In genomic region chr19:36605101-36605838, GRCh38 we compare ENCODE assay signal across 1 cellular context.
TF ChIP-seq lines count a peak whose summit lies in the region.

TSS of gene ZNF382 (plus strand) at chr19:36605313. CDS start at chr19:36609915, 4,602 bp downstream.

TF ChIP-seq in HEK293, 187 proteins besides CTCF, POLR2A, EP300 and RAD21 (continued from another document and continues in another):
- TF ChIP-seq ZNF777 (tag by site-specific recombination; IDR thresholded peaks at IDR 0.05; ENCODE audit: borderline replicate concordance) (peak; percentile 95; the same call in 1 of the 2 replicates), ZNF184 (tag by site-specific recombination; IDR thresholded peaks at IDR 0.05) (peak; percentile 9; the same call in 1 of the 2 replicates), ZBTB8A (tag by site-specific recombination; IDR thresholded peaks at IDR 0.05) (peak; percentile 63), TCF7L2 (IDR thresholded peaks at IDR 0.05; ENCODE audit: borderline replicate concordance, low read depth, low read length) (no peak), ZBTB49 (tag by site-specific recombination; IDR thresholded peaks at IDR 0.05; ENCODE audit: low read depth) (no peak), ZNF629 (tag by site-specific recombination; IDR thresholded peaks at IDR 0.05) (no peak), PATZ1 (tag by site-specific recombination; IDR thresholded peaks at IDR 0.05) (peak; percentile 92; the same call in 1 of the 2 replicates), MYNN (tag by site-specific recombination; IDR thresholded peaks at IDR 0.05; ENCODE audit: borderline replicate concordance) (no peak), ZNF555 (tag by site-specific recombination; conservative IDR thresholded peaks at IDR 0.05) (no peak), ZBTB17 (tag by site-specific recombination; IDR thresholded peaks at IDR 0.05) (0 out of 2 replicates have a peak, but pooled peaks have one; percentile 25), ZNF335 (tag by site-specific recombination; conservative IDR thresholded peaks at IDR 0.05) (peak; percentile 99), ZNF324 (tag by site-specific recombination; IDR thresholded peaks at IDR 0.05) (0 out of 2 replicates have a peak, but pooled peaks have one; percentile 2), ZNF670 (tag by site-specific recombination; IDR thresholded peaks at IDR 0.05; ENCODE audit: low read depth) (peak; percentile 71), ZNF558 (tag by site-specific recombination; IDR thresholded peaks at IDR 0.05) (peak; percentile 11; the same call in 1 of the 2 replicates), ZNF423 (tag by site-specific recombination; IDR thresholded peaks at IDR 0.05) (no peak), ZNF639 (tag by site-specific recombination; IDR thresholded peaks at IDR 0.05) (peak; percentile 84; the same call in 1 of the 2 replicates), HOXC10 (CRISPR knock-in tag; IDR thresholded peaks at IDR 0.05) (no peak), KLF10 (tag by site-specific recombination; IDR thresholded peaks at IDR 0.05) (no peak), ZBTB26 (tag by site-specific recombination; optimal IDR thresholded peaks at IDR 0.05) (peak; percentile 99), ZNF843 (tag by site-specific recombination; IDR thresholded peaks at IDR 0.05) (peak; percentile 11; the same call in 1 of the 2 replicates), ZXDB (tag by site-specific recombination; IDR thresholded peaks at IDR 0.05) (peak; percentile 80), SCRT1 (tag by site-specific recombination; IDR thresholded peaks at IDR 0.05; ENCODE audit: borderline replicate concordance) (no peak), ZNF701 (tag by site-specific recombination; IDR thresholded peaks at IDR 0.05) (0 out of 2 replicates have a peak, but pooled peaks have one; percentile 83), ZNF600 (tag by site-specific recombination; IDR thresholded peaks at IDR 0.05) (peak; percentile 6), MZF1 (tag by site-specific recombination; IDR thresholded peaks at IDR 0.05; ENCODE audit: borderline replicate concordance) (peak; percentile 88), ZNF391 (tag by site-specific recombination; IDR thresholded peaks at IDR 0.05; ENCODE audit: borderline replicate concordance, low read depth) (0 out of 2 replicates have a peak, but pooled peaks have one; percentile 14), BCL11B (tag by site-specific recombination; IDR thresholded peaks at IDR 0.05; ENCODE audit: low read depth) (peak; percentile 45; the same call in 1 of the 2 replicates), GLIS2 (tag by site-specific recombination; IDR thresholded peaks at IDR 0.05) (peak; percentile 81), SCRT2 (tag by site-specific recombination; IDR thresholded peaks at IDR 0.05) (peak; percentile 93), ZNF449 (tag by site-specific recombination; IDR thresholded peaks at IDR 0.05) (peak; percentile 99)
- TF ChIP-seq, protein P1, sequence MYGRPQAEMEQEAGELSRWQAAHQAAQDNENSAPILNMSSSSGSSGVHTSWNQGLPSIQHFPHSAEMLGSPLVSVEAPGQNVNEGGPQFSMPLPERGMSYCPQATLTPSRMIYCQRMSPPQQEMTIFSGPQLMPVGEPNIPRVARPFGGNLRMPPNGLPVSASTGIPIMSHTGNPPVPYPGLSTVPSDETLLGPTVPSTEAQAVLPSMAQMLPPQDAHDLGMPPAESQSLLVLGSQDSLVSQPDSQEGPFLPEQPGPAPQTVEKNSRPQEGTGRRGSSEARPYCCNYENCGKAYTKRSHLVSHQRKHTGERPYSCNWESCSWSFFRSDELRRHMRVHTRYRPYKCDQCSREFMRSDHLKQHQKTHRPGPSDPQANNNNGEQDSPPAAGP (tag by site-specific recombination; IDR thresholded peaks at IDR 0.05) = peak; percentile 46
- TF ChIP-seq, protein P2, sequence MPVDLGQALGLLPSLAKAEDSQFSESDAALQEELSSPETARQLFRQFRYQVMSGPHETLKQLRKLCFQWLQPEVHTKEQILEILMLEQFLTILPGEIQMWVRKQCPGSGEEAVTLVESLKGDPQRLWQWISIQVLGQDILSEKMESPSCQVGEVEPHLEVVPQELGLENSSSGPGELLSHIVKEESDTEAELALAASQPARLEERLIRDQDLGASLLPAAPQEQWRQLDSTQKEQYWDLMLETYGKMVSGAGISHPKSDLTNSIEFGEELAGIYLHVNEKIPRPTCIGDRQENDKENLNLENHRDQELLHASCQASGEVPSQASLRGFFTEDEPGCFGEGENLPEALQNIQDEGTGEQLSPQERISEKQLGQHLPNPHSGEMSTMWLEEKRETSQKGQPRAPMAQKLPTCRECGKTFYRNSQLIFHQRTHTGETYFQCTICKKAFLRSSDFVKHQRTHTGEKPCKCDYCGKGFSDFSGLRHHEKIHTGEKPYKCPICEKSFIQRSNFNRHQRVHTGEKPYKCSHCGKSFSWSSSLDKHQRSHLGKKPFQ (tag by site-specific recombination; IDR thresholded peaks at IDR 0.05) = peak; percentile 81; the same call in 1 of the 2 replicates
- TF ChIP-seq, protein P3, sequence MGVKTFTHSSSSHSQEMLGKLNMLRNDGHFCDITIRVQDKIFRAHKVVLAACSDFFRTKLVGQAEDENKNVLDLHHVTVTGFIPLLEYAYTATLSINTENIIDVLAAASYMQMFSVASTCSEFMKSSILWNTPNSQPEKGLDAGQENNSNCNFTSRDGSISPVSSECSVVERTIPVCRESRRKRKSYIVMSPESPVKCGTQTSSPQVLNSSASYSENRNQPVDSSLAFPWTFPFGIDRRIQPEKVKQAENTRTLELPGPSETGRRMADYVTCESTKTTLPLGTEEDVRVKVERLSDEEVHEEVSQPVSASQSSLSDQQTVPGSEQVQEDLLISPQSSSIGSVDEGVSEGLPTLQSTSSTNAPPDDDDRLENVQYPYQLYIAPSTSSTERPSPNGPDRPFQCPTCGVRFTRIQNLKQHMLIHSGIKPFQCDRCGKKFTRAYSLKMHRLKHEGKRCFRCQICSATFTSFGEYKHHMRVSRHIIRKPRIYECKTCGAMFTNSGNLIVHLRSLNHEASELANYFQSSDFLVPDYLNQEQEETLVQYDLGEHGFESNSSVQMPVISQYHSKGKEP (tag by site-specific recombination; IDR thresholded peaks at IDR 0.05) = peak; percentile 57
- TF ChIP-seq, protein P4, sequence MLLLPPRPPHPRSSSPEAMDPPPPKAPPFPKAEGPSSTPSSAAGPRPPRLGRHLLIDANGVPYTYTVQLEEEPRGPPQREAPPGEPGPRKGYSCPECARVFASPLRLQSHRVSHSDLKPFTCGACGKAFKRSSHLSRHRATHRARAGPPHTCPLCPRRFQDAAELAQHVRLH (tag by site-specific recombination; IDR thresholded peaks at IDR 0.05) = peak; percentile 8; the same call in 1 of the 2 replicates
- TF ChIP-seq, protein P5, sequence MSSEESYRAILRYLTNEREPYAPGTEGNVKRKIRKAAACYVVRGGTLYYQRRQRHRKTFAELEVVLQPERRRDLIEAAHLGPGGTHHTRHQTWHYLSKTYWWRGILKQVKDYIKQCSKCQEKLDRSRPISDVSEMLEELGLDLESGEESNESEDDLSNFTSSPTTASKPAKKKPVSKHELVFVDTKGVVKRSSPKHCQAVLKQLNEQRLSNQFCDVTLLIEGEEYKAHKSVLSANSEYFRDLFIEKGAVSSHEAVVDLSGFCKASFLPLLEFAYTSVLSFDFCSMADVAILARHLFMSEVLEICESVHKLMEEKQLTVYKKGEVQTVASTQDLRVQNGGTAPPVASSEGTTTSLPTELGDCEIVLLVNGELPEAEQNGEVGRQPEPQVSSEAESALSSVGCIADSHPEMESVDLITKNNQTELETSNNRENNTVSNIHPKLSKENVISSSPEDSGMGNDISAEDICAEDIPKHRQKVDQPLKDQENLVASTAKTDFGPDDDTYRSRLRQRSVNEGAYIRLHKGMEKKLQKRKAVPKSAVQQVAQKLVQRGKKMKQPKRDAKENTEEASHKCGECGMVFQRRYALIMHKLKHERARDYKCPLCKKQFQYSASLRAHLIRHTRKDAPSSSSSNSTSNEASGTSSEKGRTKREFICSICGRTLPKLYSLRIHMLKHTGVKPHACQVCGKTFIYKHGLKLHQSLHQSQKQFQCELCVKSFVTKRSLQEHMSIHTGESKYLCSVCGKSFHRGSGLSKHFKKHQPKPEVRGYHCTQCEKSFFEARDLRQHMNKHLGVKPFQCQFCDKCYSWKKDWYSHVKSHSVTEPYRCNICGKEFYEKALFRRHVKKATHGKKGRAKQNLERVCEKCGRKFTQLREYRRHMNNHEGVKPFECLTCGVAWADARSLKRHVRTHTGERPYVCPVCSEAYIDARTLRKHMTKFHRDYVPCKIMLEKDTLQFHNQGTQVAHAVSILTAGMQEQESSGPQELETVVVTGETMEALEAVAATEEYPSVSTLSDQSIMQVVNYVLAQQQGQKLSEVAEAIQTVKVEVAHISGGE (tag by site-specific recombination; conservative IDR thresholded peaks at IDR 0.05; ENCODE audit: low read depth) = peak; percentile 93
- TF ChIP-seq, protein P6, sequence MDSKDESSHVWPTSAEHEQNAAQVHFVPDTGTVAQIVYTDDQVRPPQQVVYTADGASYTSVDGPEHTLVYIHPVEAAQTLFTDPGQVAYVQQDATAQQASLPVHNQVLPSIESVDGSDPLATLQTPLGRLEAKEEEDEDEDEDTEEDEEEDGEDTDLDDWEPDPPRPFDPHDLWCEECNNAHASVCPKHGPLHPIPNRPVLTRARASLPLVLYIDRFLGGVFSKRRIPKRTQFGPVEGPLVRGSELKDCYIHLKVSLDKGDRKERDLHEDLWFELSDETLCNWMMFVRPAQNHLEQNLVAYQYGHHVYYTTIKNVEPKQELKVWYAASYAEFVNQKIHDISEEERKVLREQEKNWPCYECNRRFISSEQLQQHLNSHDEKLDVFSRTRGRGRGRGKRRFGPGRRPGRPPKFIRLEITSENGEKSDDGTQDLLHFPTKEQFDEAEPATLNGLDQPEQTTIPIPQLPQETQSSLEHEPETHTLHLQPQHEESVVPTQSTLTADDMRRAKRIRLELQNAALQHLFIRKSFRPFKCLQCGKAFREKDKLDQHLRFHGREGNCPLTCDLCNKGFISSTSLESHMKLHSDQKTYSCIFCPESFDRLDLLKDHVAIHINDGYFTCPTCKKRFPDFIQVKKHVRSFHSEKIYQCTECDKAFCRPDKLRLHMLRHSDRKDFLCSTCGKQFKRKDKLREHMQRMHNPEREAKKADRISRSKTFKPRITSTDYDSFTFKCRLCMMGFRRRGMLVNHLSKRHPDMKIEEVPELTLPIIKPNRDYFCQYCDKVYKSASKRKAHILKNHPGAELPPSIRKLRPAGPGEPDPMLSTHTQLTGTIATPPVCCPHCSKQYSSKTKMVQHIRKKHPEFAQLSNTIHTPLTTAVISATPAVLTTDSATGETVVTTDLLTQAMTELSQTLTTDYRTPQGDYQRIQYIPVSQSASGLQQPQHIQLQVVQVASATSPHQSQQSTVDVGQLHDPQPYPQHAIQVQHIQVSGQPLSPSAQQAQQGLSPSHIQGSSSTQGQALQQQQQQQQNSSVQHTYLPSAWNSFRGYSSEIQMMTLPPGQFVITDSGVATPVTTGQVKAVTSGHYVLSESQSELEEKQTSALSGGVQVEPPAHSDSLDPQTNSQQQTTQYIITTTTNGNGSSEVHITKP (tag by site-specific recombination; IDR thresholded peaks at IDR 0.05) = peak; percentile 41; the same call in 1 of the 2 replicates
